In the genomic region with DNA sequence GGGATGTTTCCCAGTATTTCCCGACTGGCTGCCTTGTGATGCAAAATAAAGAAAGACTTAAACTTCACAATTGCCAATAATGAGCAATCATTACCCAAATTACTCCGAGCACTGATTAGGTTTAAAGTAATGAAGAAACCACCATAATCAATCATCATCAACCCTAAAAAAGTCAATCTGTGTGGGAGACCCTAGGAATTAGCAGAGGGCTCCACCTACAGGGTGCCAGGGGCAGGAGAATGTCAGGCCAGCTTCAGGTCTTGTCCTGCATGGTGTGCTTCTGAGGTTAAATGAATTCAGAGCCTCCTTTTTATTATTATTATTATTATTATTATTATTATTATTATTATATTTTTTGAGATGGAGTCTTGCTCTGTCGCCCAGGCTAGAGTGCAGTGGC, we compare ENCODE assay signal across 1 cellular context.
TF ChIP-seq lines count a peak whose summit lies in the region.

No MANE protein-coding gene starts in this region.

TF ChIP-seq in HCT116, 20 proteins besides CTCF, POLR2A, EP300 and RAD21 (continued from another document):
- TF ChIP-seq SRF (IDR thresholded peaks at IDR 0.05; ENCODE audit: low read depth) (no peak), ZFX (IDR thresholded peaks at IDR 0.05) (no peak), YY1 (IDR thresholded peaks at IDR 0.05; ENCODE audit: extremely low read depth, insufficient replicate concordance, low read depth, low read length) (no peak), SIN3A (IDR thresholded peaks at IDR 0.05; ENCODE audit: low read depth) (no peak), SP1 (IDR thresholded peaks at IDR 0.05; ENCODE audit: low read depth) (no peak), CEBPB (IDR thresholded peaks at IDR 0.05; ENCODE audit: low read depth) (no peak)
